ENCODE assay signal across 25 cellular contexts in genomic region chr17:69592692-69593350, GRCh38.
DNase-seq lines count a peak whose midpoint lies in the region; ATAC-seq, FAIRE-seq and TF ChIP-seq lines count a peak whose summit lies in the region.
"Had no signal": no experiment of that assay in that cellular context is flagged by ENCODE, and none has a peak within 500 bp of the region (broad histone marks: within the 10 kb centered on the region; RNA-seq: fewer than 3 reads in every experiment).

No MANE protein-coding gene starts in this region.

- 0 out of 2 replicates have a peak overlapping the region, but pooled peaks have one; percentile 24 for H3K9ac ChIP-seq in SK-N-SH
- H3K9ac ChIP-seq in endothelial cell of umbilical vein (replicated peaks; ENCODE audit: extremely low read depth, insufficient read depth, low read length) = no peak overlapping the region
- H3K9ac ChIP-seq in neural progenitor cell = no peak overlapping the region

- peak overlapping the region in 1 of 2 experiments; percentile 36; a peak in 2 of 4 replicates for H3K27ac ChIP-seq in SK-N-SH (ENCODE audit: low read depth in 2 of 2, low read length in 1 of 2)
- peak overlapping the region; percentile 33 for H3K27ac ChIP-seq in endothelial cell of umbilical vein (ENCODE audit: insufficient read depth, low read depth, low read length)
- H3K27ac ChIP-seq in neural progenitor cell = no peak overlapping the region
- no peak overlapping the region for H3K27ac ChIP-seq in vagina
- H3K27ac ChIP-seq: foreskin keratinocyte, hepatocyte, lower lobe of right lung, neutrophil, PC-9, stomach, transverse colon had no signal

- H3K36me3 ChIP-seq in SK-N-SH (replicated peaks in 1 of 2; ENCODE audit: control insufficient read depth in 1 of 2, insufficient read depth in 2 of 2, low read length in 1 of 2) = no peaks in the 10 kb centered on the region
- H3K36me3 ChIP-seq in endothelial cell of umbilical vein (ENCODE audit: control insufficient read depth in 2 of 2, extremely low read depth in 1 of 2, insufficient read depth in 2 of 2, low read length in 2 of 2) = no peaks in the 10 kb centered on the region
- H3K36me3 ChIP-seq in neural progenitor cell = no peaks in the 10 kb centered on the region
- H3K36me3 ChIP-seq in vagina = no peaks in the 10 kb centered on the region
- H3K36me3 ChIP-seq: BE2C, lower lobe of right lung, neutrophil, stomach, transverse colon had no signal

- no peak overlapping the region for H3K27ac Mint-ChIP-seq in neural progenitor cell
- H3K27ac Mint-ChIP-seq: activated B cell treated with CpG ODN at 0.5 μM for 24 hours; activated CD4-positive, alpha-beta memory T cell treated with anti-CD3 and anti-CD28 coated beads for 36 hours had no signal

- H4K20me1 ChIP-seq in SK-N-SH (ENCODE audit: insufficient read depth) (no peaks in the 10 kb centered on the region), endothelial cell of umbilical vein (replicated peaks; ENCODE audit: control insufficient read depth, extremely low read depth, insufficient read depth, low read length) (no peaks in the 10 kb centered on the region), neural progenitor cell (ENCODE audit: low read depth) (no peaks in the 10 kb centered on the region)

- DNase-seq in ELR (ENCODE audit: low read depth) = peak; percentile 79
- no peak for DNase-seq in SK-N-SH
- DNase-seq in endothelial cell of umbilical vein (ENCODE audit: low read depth, low spot score) = no peak
- peak; percentile 63 for DNase-seq in retinal pigment epithelial cell (ENCODE audit: low read depth)
- no peak for DNase-seq in neural progenitor cell (ENCODE audit: low spot score)
- no peak for DNase-seq in vagina (ENCODE audit: extremely low spot score in 2 of 2)
- DNase-seq: activated B cell treated with CpG ODN at 0.5 μM for 24 hours; activated CD4-positive, alpha-beta memory T cell treated with anti-CD3 and anti-CD28 coated beads for 36 hours; activated naive CD4-positive, alpha-beta T cell treated with Interleukin-2 at 50 U/mL for 16 hours; aorta; BE2C; DND-41; foreskin keratinocyte; KBM-7; lower lobe of right lung; NCI-H2227 treated with DMSO at 0.1 percent for 48 hours; PC-9; stimulated activated CD4-positive, alpha-beta T cell treated with anti-CD3 and anti-CD28 coated beads, Interleukin-12 subunit alpha, Interleukin-12 subunit beta, amount 100 ng/mL, for 4 hours; stomach; transverse colon had no signal

- no peaks in the 10 kb centered on the region for H3K9me3 Mint-ChIP-seq in neural progenitor cell
- H3K9me3 Mint-ChIP-seq: activated B cell treated with CpG ODN at 0.5 μM for 24 hours; activated CD4-positive, alpha-beta memory T cell treated with anti-CD3 and anti-CD28 coated beads for 36 hours had no signal

- dilution Hi-C loops in endothelial cell of umbilical vein (cut with MboI; ENCODE audit: extremely low pct_ligation_motif_present, low sequenced_read_pairs) = no loop called here

- H3K4me3 Mint-ChIP-seq in neural progenitor cell = no peak overlapping the region
- H3K4me3 Mint-ChIP-seq: activated B cell treated with CpG ODN at 0.5 μM for 24 hours; activated CD4-positive, alpha-beta memory T cell treated with anti-CD3 and anti-CD28 coated beads for 36 hours had no signal

- TF ChIP-seq RAD21 in SK-N-SH (IDR thresholded peaks at IDR 0.05; ENCODE audit: low read length) = no peak

- POLR2A ChIA-PET in SK-N-SH (lab: Yijun Ruan, JAX) (no interaction called here), endothelial cell of umbilical vein (lab: Charles Lee) (no interaction called here)

- peaks cover 2% of the 10 kb centered on the region for H3K27me3 Mint-ChIP-seq in neural progenitor cell (ENCODE audit: insufficient read depth, low read depth)

- no peaks in the 10 kb centered on the region for H3K36me3 Mint-ChIP-seq in neural progenitor cell
- H3K36me3 Mint-ChIP-seq: activated CD4-positive, alpha-beta memory T cell treated with anti-CD3 and anti-CD28 coated beads for 36 hours had no signal

- no peak for ATAC-seq in HG02678 (IDR thresholded peaks at IDR 0.05; ENCODE audit: unreplicated experiment)
- ATAC-seq in HG03159 (IDR thresholded peaks at IDR 0.05; ENCODE audit: unreplicated experiment) = no peak
- ATAC-seq: foreskin keratinocyte, lower lobe of right lung had no signal

- H3K4me1 ChIP-seq in SK-N-SH (ENCODE audit: control insufficient read depth in 1 of 2, insufficient read depth in 2 of 2, low read depth in 1 of 2, low read length in 1 of 2) (peaks cover 6 to 10% of the 10 kb centered on the region in 2 experiments; a peak in 2 of 4 replicates), endothelial cell of umbilical vein (ENCODE audit: control insufficient read depth, extremely low read depth, insufficient read depth, low read length) (peaks cover 22% of the 10 kb centered on the region), neural progenitor cell (no peaks in the 10 kb centered on the region), vagina (no peaks in the 10 kb centered on the region)
- H3K4me1 ChIP-seq: BE2C, foreskin keratinocyte, lower lobe of right lung, transverse colon had no signal

- H3K9me2 ChIP-seq in SK-N-SH = no peaks in the 10 kb centered on the region

- no peaks in the 10 kb centered on the region for H3K4me1 Mint-ChIP-seq in neural progenitor cell
- H3K4me1 Mint-ChIP-seq: activated B cell treated with CpG ODN at 0.5 μM for 24 hours had no signal

- TF ChIP-seq EP300 in SK-N-SH (IDR thresholded peaks at IDR 0.05; ENCODE audit: borderline replicate concordance in 1 of 2, low read depth in 1 of 2, low read length in 1 of 2) = no peak

- H2AFZ ChIP-seq in SK-N-SH (ENCODE audit: low read depth) = peak overlapping the region; percentile 60; the same call in 1 of the 2 replicates
- no peak overlapping the region for H2AFZ ChIP-seq in endothelial cell of umbilical vein (ENCODE audit: low read depth, low read length)
- no peak overlapping the region for H2AFZ ChIP-seq in neural progenitor cell (replicated peaks)
- H2AFZ ChIP-seq: hepatocyte, PC-9 had no signal

- no TSS peak for BruUV-seq in endothelial cell of umbilical vein (replicated peaks; lab: Mats Ljungman, UMichigan)

- TF ChIP-seq POLR2A in endothelial cell of umbilical vein (IDR thresholded peaks at IDR 0.05; ENCODE audit: low read depth, low read length) (no peak), vagina (IDR thresholded peaks at IDR 0.05) (no peak)

- no peaks in the 10 kb centered on the region for H3K9me1 ChIP-seq in endothelial cell of umbilical vein (replicated peaks; ENCODE audit: control insufficient read depth, extremely low read depth, insufficient read depth, low read length)

- H3K79me2 ChIP-seq in SK-N-SH (ENCODE audit: insufficient read depth) (no peaks in the 10 kb centered on the region), endothelial cell of umbilical vein (ENCODE audit: control insufficient read depth, insufficient read depth, low read length) (no peaks in the 10 kb centered on the region), neural progenitor cell (ENCODE audit: low read depth) (no peaks in the 10 kb centered on the region)
- H3K79me2 ChIP-seq: hepatocyte had no signal

- FAIRE-seq in endothelial cell of umbilical vein (lab: Jason Lieb, UNC) = no peak
- FAIRE-seq: GM18507 had no signal

- H3K4me2 ChIP-seq in SK-N-SH = peak overlapping the region; percentile 0; the same call in 1 of the 2 replicates
- H3K4me2 ChIP-seq in endothelial cell of umbilical vein (ENCODE audit: insufficient read depth, low read length) = no peak overlapping the region
- H3K4me2 ChIP-seq in neural progenitor cell = no peak overlapping the region
- H3K4me2 ChIP-seq: hepatocyte, PC-9 had no signal

- WGBS in SK-N-SH (ENCODE audit: low lambda C conversion rate) = 15% methylated on average over 3 of the region's 3 CpGs

- H3F3A ChIP-seq in SK-N-SH (replicated peaks; ENCODE audit: insufficient read depth) (peaks cover 5% of the 10 kb centered on the region), neural progenitor cell (ENCODE audit: low read depth) (no peaks in the 10 kb centered on the region)

- H3K4me3 ChIP-seq in SK-N-SH (ENCODE audit: low read depth in 2 of 2, low read length in 1 of 2) (no peak overlapping the region), endothelial cell of umbilical vein (replicated peaks in 1 of 3; ENCODE audit: insufficient read depth in 1 of 3, low read depth in 1 of 3, low read length in 3 of 3) (no peak overlapping the region), retinal pigment epithelial cell (ENCODE audit: low read length) (no peak overlapping the region), neural progenitor cell (no peak overlapping the region), vagina (no peak overlapping the region)
- H3K4me3 ChIP-seq: hepatocyte, lower lobe of right lung, PC-9, stomach, transverse colon had no signal

- CTCF ChIA-PET in SK-N-SH (lab: Yijun Ruan, JAX) (interaction anchor here (1.6 to 3.8 kb wide), 3 partner anchors 9 to 16 kb away, joined by 4 to 22 read pairs (median 6); no protein-coding TSS in a partner anchor), endothelial cell of umbilical vein (lab: Charles Lee) (interaction anchor here (1.3 to 2.8 kb wide), 2 partner anchors 9 to 15 kb away, joined by 4 to 29 read pairs; no protein-coding TSS in a partner anchor)

- H3K9me3 ChIP-seq in SK-N-SH (no peaks in the 10 kb centered on the region), endothelial cell of umbilical vein (replicated peaks; ENCODE audit: control insufficient read depth, insufficient read depth, low read length) (no peaks in the 10 kb centered on the region), neural progenitor cell (ENCODE audit: low read depth) (no peaks in the 10 kb centered on the region), vagina (no peaks in the 10 kb centered on the region)
- H3K9me3 ChIP-seq: BE2C, lower lobe of right lung, neutrophil, stomach, transverse colon had no signal

- TF ChIP-seq CTCF in SK-N-SH (IDR thresholded peaks at IDR 0.05) (no peak), endothelial cell of umbilical vein (IDR thresholded peaks at IDR 0.05; ENCODE audit: extremely low read depth in 1 of 2, insufficient read depth in 1 of 2, low read depth in 1 of 2, low read length in 2 of 2) (no peak), retinal pigment epithelial cell (conservative IDR thresholded peaks at IDR 0.05; ENCODE audit: low read depth, low read length) (no peak), neural progenitor cell (IDR thresholded peaks at IDR 0.05) (no peak), vagina (IDR thresholded peaks at IDR 0.05) (no peak)

- no peaks in the 10 kb centered on the region for H3K27me3 ChIP-seq in SK-N-SH (ENCODE audit: insufficient read depth)
- no peaks in the 10 kb centered on the region for H3K27me3 ChIP-seq in endothelial cell of umbilical vein (ENCODE audit: control insufficient read depth in 2 of 2, insufficient read depth in 2 of 2, low read length in 2 of 2)
- no peaks in the 10 kb centered on the region for H3K27me3 ChIP-seq in neural progenitor cell
- no peaks in the 10 kb centered on the region for H3K27me3 ChIP-seq in vagina
- H3K27me3 ChIP-seq: foreskin keratinocyte, hepatocyte, neutrophil, stomach, transverse colon had no signal

- intact Hi-C loops in endothelial cell of umbilical vein (cut with micrococcal nuclease) (no loop called here), vagina (cut with DNase I) (no loop called here)

TF ChIP-seq in SK-N-SH, 30 proteins besides CTCF, POLR2A, EP300 and RAD21 (continues in another document):
- TF ChIP-seq RXRA (IDR thresholded peaks at IDR 0.05; ENCODE audit: borderline replicate concordance, low read depth) = 0 out of 2 replicates have a peak, but pooled peaks have one; percentile 32

TF ChIP-seq in endothelial cell of umbilical vein, 7 proteins besides CTCF, POLR2A, EP300 and RAD21 (continues in another document):
- no peak for TF ChIP-seq FOS (IDR thresholded peaks at IDR 0.05; ENCODE audit: borderline replicate concordance, insufficient read depth, low read length)

Comparison
In these comparisons a context has a peak if more than half of its experiments do, and no peak if none do; other contexts are left out.
1. DNase-seq: peak in ELR (single experiment) and retinal pigment epithelial cell (single experiment); none in SK-N-SH (single experiment), endothelial cell of umbilical vein (single experiment), neural progenitor cell (single experiment) and vagina (0 of 2).